18 cellular contexts compared by ENCODE assay signal in genomic region chr7:65955718-65956117, GRCh38.
"Had no signal": no experiment of that assay in that cellular context is flagged by ENCODE, and none has a peak within 500 bp of the region (broad histone marks: within the 10 kb centered on the region; RNA-seq: fewer than 3 reads in every experiment).

No MANE protein-coding gene starts in this region.

- H3K27ac Mint-ChIP-seq: endodermal cell; stimulated activated effector memory CD8-positive, alpha-beta T cell treated with anti-CD3 and anti-CD28 coated beads, Interleukin-12 subunit alpha, Interleukin-12 subunit beta, amount 100 ng/mL, for 72 hours had no signal

- H3K9me3 Mint-ChIP-seq: endodermal cell; naive thymus-derived CD8-positive, alpha-beta T cell; stimulated activated effector memory CD8-positive, alpha-beta T cell treated with anti-CD3 and anti-CD28 coated beads, Interleukin-12 subunit alpha, Interleukin-12 subunit beta, amount 100 ng/mL, for 72 hours had no signal

- H3K9me3 ChIP-seq: colonic mucosa, gastrocnemius medialis, mucosa of descending colon, neutrophil, tibial artery had no signal

- H3K36me3 ChIP-seq: colonic mucosa had no signal

- DNase-seq: caudate nucleus; colonic mucosa; dermis blood vessel endothelial cell; effector CD4-positive, alpha-beta T cell; endodermal cell; gastrocnemius medialis; kidney; left cardiac atrium; left ventricle myocardium superior; mucosa of descending colon; naive thymus-derived CD8-positive, alpha-beta T cell; right cardiac atrium; stimulated activated CD4-positive, alpha-beta T cell treated with anti-CD3 and anti-CD28 coated beads, Interleukin-4, amount 100 ng/mL, for 1 hour; stimulated activated CD8-positive, alpha-beta memory T cell treated with anti-CD3 and anti-CD28 coated beads, Interleukin-4, amount 100 ng/mL, for 48 hours; stimulated activated naive CD8-positive, alpha-beta T cell treated with anti-CD3 and anti-CD28 coated beads, Interleukin-15, Interleukin-2, amounts not matched to agents 100 U/mL and 50 U/mL, for 24 hours; tibial artery had no signal

- H3K27me3 Mint-ChIP-seq: naive thymus-derived CD8-positive, alpha-beta T cell had no signal

- H3K4me1 ChIP-seq: colonic mucosa, gastrocnemius medialis, tibial artery had no signal

- H3K4me3 ChIP-seq: colonic mucosa, gastrocnemius medialis, mucosa of descending colon, tibial artery had no signal

- H3K27me3 ChIP-seq: colonic mucosa, gastrocnemius medialis, neutrophil, tibial artery had no signal

- H3K27ac ChIP-seq: colonic mucosa, gastrocnemius medialis, neutrophil, tibial artery had no signal

- H3K4me3 Mint-ChIP-seq: endodermal cell; naive thymus-derived CD8-positive, alpha-beta T cell; stimulated activated effector memory CD8-positive, alpha-beta T cell treated with anti-CD3 and anti-CD28 coated beads, Interleukin-12 subunit alpha, Interleukin-12 subunit beta, amount 100 ng/mL, for 72 hours had no signal

- H3K4me1 Mint-ChIP-seq: naive thymus-derived CD8-positive, alpha-beta T cell; stimulated activated effector memory CD8-positive, alpha-beta T cell treated with anti-CD3 and anti-CD28 coated beads, Interleukin-12 subunit alpha, Interleukin-12 subunit beta, amount 100 ng/mL, for 72 hours had no signal
